ENCODE assay signal across 3 cellular contexts in the genomic region with DNA sequence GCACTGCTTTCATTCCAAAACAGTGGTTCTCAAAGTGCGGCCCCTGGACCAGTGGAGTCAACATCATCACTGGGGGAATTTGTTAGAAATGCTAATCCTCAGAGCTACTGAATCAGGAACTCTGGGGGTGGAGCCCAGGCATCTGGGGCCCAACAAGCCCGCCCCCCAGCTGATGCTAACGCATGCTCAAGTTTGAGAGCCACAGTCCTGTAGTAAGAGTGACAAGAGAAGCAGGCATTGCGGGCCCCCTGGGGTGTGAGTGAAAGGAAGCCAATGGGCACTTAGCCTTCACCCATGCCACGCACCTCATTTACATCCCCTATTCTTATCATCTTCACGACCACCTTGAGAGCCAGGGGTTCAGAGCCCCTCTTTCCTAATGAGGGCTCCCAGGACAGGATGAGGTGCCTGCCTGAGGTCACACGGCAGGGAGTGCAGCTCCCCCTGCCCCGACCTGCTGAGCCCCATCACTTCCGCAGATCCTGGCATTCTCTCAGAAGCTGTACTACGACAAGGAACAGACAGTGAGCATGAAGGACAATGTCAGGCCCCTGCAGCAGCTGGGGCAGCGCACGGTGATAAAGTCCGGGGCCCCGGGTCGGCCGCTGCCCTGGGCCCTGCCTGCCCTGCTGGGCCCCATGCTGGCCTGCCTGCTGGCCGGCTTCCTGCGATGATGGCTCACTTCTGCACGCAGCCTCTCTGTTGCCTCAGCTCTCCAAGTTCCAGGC.
TF ChIP-seq lines count a peak whose summit lies in the region.

No MANE protein-coding gene starts in this region.

TF ChIP-seq in SK-N-SH, 30 proteins besides CTCF, POLR2A, EP300 and RAD21:
- TF ChIP-seq TAF1 (IDR thresholded peaks at IDR 0.05; ENCODE audit: borderline replicate concordance, low read depth, low read length) (no peak), CHD2 (IDR thresholded peaks at IDR 0.05; ENCODE audit: low read length, partially characterized antibody) (no peak)
- TF ChIP-seq, protein P1, sequence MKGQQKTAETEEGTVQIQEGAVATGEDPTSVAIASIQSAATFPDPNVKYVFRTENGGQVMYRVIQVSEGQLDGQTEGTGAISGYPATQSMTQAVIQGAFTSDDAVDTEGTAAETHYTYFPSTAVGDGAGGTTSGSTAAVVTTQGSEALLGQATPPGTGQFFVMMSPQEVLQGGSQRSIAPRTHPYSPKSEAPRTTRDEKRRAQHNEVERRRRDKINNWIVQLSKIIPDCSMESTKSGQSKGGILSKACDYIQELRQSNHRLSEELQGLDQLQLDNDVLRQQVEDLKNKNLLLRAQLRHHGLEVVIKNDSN (IDR thresholded peaks at IDR 0.05; ENCODE audit: borderline replicate concordance, low read depth) = no peak
- TF ChIP-seq, protein P2, sequence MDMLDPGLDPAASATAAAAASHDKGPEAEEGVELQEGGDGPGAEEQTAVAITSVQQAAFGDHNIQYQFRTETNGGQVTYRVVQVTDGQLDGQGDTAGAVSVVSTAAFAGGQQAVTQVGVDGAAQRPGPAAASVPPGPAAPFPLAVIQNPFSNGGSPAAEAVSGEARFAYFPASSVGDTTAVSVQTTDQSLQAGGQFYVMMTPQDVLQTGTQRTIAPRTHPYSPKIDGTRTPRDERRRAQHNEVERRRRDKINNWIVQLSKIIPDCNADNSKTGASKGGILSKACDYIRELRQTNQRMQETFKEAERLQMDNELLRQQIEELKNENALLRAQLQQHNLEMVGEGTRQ (IDR thresholded peaks at IDR 0.05; ENCODE audit: borderline replicate concordance, low read depth, low read length) = no peak
- TF ChIP-seq, protein P3, sequence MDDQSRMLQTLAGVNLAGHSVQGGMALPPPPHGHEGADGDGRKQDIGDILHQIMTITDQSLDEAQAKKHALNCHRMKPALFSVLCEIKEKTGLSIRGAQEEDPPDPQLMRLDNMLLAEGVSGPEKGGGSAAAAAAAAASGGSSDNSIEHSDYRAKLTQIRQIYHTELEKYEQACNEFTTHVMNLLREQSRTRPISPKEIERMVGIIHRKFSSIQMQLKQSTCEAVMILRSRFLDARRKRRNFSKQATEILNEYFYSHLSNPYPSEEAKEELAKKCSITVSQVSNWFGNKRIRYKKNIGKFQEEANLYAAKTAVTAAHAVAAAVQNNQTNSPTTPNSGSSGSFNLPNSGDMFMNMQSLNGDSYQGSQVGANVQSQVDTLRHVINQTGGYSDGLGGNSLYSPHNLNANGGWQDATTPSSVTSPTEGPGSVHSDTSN (IDR thresholded peaks at IDR 0.05) = no peak
TF ChIP-seq in SK-N-SH: peak in this region for 0.

TF ChIP-seq in SK-N-SH treated with all-trans-retinoic acid at 6 μM for 48 hours, 23 proteins besides CTCF, POLR2A, EP300 and RAD21 (continues in another document):
- TF ChIP-seq ZFP30 (CRISPR knock-in tag; IDR thresholded peaks at IDR 0.05) (no peak), ZNF70 (CRISPR knock-in tag; IDR thresholded peaks at IDR 0.05) (no peak), TCF4 (CRISPR knock-in tag; IDR thresholded peaks at IDR 0.05; ENCODE audit: borderline replicate concordance) (no peak), ZFP3 (CRISPR knock-in tag; IDR thresholded peaks at IDR 0.05) (no peak), ZC3H10 (CRISPR knock-in tag; IDR thresholded peaks at IDR 0.05) (no peak), ZNF8 (CRISPR knock-in tag; IDR thresholded peaks at IDR 0.05) (no peak), ESRRG (CRISPR knock-in tag; IDR thresholded peaks at IDR 0.05) (no peak)
- TF ChIP-seq, protein P4, sequence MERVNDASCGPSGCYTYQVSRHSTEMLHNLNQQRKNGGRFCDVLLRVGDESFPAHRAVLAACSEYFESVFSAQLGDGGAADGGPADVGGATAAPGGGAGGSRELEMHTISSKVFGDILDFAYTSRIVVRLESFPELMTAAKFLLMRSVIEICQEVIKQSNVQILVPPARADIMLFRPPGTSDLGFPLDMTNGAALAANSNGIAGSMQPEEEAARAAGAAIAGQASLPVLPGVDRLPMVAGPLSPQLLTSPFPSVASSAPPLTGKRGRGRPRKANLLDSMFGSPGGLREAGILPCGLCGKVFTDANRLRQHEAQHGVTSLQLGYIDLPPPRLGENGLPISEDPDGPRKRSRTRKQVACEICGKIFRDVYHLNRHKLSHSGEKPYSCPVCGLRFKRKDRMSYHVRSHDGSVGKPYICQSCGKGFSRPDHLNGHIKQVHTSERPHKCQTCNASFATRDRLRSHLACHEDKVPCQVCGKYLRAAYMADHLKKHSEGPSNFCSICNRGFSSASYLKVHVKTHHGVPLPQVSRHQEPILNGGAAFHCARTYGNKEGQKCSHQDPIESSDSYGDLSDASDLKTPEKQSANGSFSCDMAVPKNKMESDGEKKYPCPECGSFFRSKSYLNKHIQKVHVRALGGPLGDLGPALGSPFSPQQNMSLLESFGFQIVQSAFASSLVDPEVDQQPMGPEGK (CRISPR knock-in tag; IDR thresholded peaks at IDR 0.05; ENCODE audit: borderline replicate concordance) = no peak
- TF ChIP-seq, protein P5, sequence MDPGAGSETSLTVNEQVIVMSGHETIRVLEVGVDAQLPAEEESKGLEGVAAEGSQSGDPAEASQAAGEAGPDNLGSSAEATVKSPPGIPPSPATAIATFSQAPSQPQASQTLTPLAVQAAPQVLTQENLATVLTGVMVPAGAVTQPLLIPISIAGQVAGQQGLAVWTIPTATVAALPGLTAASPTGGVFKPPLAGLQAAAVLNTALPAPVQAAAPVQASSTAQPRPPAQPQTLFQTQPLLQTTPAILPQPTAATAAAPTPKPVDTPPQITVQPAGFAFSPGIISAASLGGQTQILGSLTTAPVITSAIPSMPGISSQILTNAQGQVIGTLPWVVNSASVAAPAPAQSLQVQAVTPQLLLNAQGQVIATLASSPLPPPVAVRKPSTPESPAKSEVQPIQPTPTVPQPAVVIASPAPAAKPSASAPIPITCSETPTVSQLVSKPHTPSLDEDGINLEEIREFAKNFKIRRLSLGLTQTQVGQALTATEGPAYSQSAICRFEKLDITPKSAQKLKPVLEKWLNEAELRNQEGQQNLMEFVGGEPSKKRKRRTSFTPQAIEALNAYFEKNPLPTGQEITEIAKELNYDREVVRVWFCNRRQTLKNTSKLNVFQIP (CRISPR knock-in tag; IDR thresholded peaks at IDR 0.05; ENCODE audit: borderline replicate concordance, low read depth) = no peak
- TF ChIP-seq, protein P6, sequence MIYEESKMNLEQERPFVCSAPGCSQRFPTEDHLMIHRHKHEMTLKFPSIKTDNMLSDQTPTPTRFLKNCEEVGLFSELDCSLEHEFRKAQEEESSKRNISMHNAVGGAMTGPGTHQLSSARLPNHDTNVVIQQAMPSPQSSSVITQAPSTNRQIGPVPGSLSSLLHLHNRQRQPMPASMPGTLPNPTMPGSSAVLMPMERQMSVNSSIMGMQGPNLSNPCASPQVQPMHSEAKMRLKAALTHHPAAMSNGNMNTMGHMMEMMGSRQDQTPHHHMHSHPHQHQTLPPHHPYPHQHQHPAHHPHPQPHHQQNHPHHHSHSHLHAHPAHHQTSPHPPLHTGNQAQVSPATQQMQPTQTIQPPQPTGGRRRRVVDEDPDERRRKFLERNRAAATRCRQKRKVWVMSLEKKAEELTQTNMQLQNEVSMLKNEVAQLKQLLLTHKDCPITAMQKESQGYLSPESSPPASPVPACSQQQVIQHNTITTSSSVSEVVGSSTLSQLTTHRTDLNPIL (CRISPR knock-in tag; IDR thresholded peaks at IDR 0.05; ENCODE audit: low read depth) = no peak
- TF ChIP-seq, protein P7, sequence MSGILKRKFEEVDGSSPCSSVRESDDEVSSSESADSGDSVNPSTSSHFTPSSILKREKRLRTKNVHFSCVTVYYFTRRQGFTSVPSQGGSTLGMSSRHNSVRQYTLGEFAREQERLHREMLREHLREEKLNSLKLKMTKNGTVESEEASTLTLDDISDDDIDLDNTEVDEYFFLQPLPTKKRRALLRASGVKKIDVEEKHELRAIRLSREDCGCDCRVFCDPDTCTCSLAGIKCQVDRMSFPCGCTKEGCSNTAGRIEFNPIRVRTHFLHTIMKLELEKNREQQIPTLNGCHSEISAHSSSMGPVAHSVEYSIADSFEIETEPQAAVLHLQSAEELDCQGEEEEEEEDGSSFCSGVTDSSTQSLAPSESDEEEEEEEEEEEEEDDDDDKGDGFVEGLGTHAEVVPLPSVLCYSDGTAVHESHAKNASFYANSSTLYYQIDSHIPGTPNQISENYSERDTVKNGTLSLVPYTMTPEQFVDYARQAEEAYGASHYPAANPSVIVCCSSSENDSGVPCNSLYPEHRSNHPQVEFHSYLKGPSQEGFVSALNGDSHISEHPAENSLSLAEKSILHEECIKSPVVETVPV (CRISPR knock-in tag; IDR thresholded peaks at IDR 0.05) = no peak

TF ChIP-seq in H1, 55 proteins besides CTCF, POLR2A, EP300 and RAD21:
- TF ChIP-seq CBX8 (IDR thresholded peaks at IDR 0.05; ENCODE audit: borderline replicate concordance, low read depth, low read length) = no peak
- TF ChIP-seq, protein P2 (IDR thresholded peaks at IDR 0.05; ENCODE audit: low read length) = no peak
- TF ChIP-seq SIX5 (IDR thresholded peaks at IDR 0.05; ENCODE audit: low read depth, low read length) = no peak
- TF ChIP-seq JUN (IDR thresholded peaks at IDR 0.05; ENCODE audit: low read depth, low read length) = no peak
- TF ChIP-seq TEAD4 (IDR thresholded peaks at IDR 0.05; ENCODE audit: low read depth, low read length) = no peak
- TF ChIP-seq CBX5 (IDR thresholded peaks at IDR 0.05; ENCODE audit: low read depth, low read length) = no peak
- no peak for TF ChIP-seq JUND (IDR thresholded peaks at IDR 0.05; ENCODE audit: low read length)
TF ChIP-seq in H1: peak in this region for 0.
